Comparison of ENCODE assay signal across 14 cellular contexts in the genomic region with DNA sequence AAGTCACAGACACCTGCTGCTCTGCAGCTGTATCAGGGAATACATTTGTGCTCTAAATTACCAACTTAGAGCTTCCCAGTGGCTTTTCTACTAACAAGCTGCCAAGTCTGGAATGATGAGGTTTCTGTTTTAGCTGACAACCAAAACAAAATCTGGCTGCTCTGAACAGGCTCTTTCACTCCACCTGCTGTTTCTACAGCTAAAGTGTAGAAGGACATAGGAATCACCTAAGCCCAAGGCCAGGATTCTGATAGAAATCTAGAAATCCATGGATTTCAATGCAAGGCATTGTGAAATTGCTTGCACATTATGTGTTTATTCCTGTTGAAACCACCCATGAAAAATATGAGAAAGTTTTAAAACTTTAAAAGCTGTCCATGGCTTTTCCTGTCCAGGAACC.
DNase-seq lines count a peak whose midpoint lies in the region; ATAC-seq, FAIRE-seq and TF ChIP-seq lines count a peak whose summit lies in the region.
"Had no signal": no experiment of that assay in that cellular context is flagged by ENCODE, and none has a peak within 500 bp of the region (broad histone marks: within the 10 kb centered on the region; RNA-seq: fewer than 3 reads in every experiment).

No MANE protein-coding gene starts in this region.

- H2AFZ ChIP-seq in H1 (ENCODE audit: low read length), result no peak overlapping the region
- H2AFZ ChIP-seq in neural progenitor cell (replicated peaks), result peak overlapping the region; percentile 0

- H3K18ac ChIP-seq in H1 (ENCODE audit: extremely low read depth, low read length), result no peak overlapping the region

- H3K9ac ChIP-seq in H1 (replicated peaks in 1 of 4; ENCODE audit: extremely low read depth in 1 of 4, low read depth in 3 of 4, low read length in 3 of 4), result no peak overlapping the region
- H3K9ac ChIP-seq in neural progenitor cell, result no peak overlapping the region

- no peak overlapping the region for H4K8ac ChIP-seq in H1 (ENCODE audit: extremely low read depth, insufficient read depth, low read length)

- TF ChIP-seq POLR2A in H1 (IDR thresholded peaks at IDR 0.05; ENCODE audit: control extremely low read depth in 1 of 2, low read depth in 2 of 2, low read length in 2 of 2), result no peak

- no peaks in the 10 kb centered on the region for H3K79me1 ChIP-seq in H1 (ENCODE audit: low read depth, low read length)

- H2BK12ac ChIP-seq in H1 (ENCODE audit: low read depth, low read length), result no peak overlapping the region

- H3K36me3 ChIP-seq in H1 (ENCODE audit: control insufficient read depth in 2 of 4, insufficient read depth in 4 of 4, low read length in 3 of 4), result no peaks in the 10 kb centered on the region; a peak in 1 of 8 replicates
- H3K36me3 ChIP-seq in neural progenitor cell, result no peaks in the 10 kb centered on the region
- H3K36me3 ChIP-seq: SJCRH30 had no signal

- H3K4me3 ChIP-seq in H1 (ENCODE audit: extremely low read depth in 1 of 4, insufficient read depth in 2 of 4, low read depth in 3 of 4, low read length in 4 of 4), result no peak overlapping the region
- no peak overlapping the region for H3K4me3 ChIP-seq in neural progenitor cell
- H3K4me3 ChIP-seq: SJCRH30 had no signal

- FAIRE-seq in H1 (lab: Jason Lieb, UNC), result no peak

- no peaks in the 10 kb centered on the region for H3K27me3 ChIP-seq in H1 (replicated peaks in 1 of 4; ENCODE audit: control insufficient read depth in 3 of 4, extremely low read depth in 1 of 4, insufficient read depth in 3 of 4, low read length in 3 of 4)
- H3K27me3 ChIP-seq in neural progenitor cell, result no peaks in the 10 kb centered on the region

- H3K27ac ChIP-seq in H1 (ENCODE audit: low read depth, low read length) (no peak overlapping the region), neural progenitor cell (no peak overlapping the region)
- H3K27ac ChIP-seq: SJCRH30 had no signal

- H3K4ac ChIP-seq in H1 (replicated peaks; ENCODE audit: insufficient read length, low read depth, low read length), result no peak overlapping the region

- H3K14ac ChIP-seq in H1 (ENCODE audit: insufficient read length), result no peak overlapping the region

- DNase-seq in GM04504 (ENCODE audit: low read depth), result peak; percentile 1
- peak; percentile 87 for DNase-seq in NCI-H1694 treated with DMSO at 0.1 percent for 48 hours (lab: John Stamatoyannopoulos, UW)
- no peak for DNase-seq in H1 (ENCODE audit: low read depth in 1 of 2, low spot score in 2 of 2)
- DNase-seq in neural progenitor cell (ENCODE audit: low spot score), result peak; percentile 48
- no peak for DNase-seq in GDM1 (lab: John Stamatoyannopoulos, UW)
- DNase-seq in NOMO-1 treated with DMSO at 0.1 percent for 48 hours (lab: John Stamatoyannopoulos, UW; ENCODE audit: unreplicated experiment), result no peak
- DNase-seq: activated B cell treated with CpG ODN at 0.5 μM for 24 hours; cortex of kidney; naive thymus-derived CD4-positive, alpha-beta T cell; NCI-H446; SJCRH30 had no signal

- H2BK5ac ChIP-seq in H1 (ENCODE audit: low read depth, low read length), result no peak overlapping the region

- H2BK15ac ChIP-seq in H1 (ENCODE audit: low read length), result no peak overlapping the region

- H3K27ac Mint-ChIP-seq in neural progenitor cell, result no peak overlapping the region
- H3K27ac Mint-ChIP-seq: activated B cell treated with CpG ODN at 0.5 μM for 24 hours; naive thymus-derived CD4-positive, alpha-beta T cell had no signal

- H4K91ac ChIP-seq in H1 (replicated peaks; ENCODE audit: insufficient read length, low read length), result no peak overlapping the region

- no peak overlapping the region for H3K56ac ChIP-seq in H1 (replicated peaks; ENCODE audit: insufficient read length, low read depth, low read length)

- H4K5ac ChIP-seq in H1 (ENCODE audit: insufficient read length, low read depth, low read length), result no peak overlapping the region

- no peak overlapping the region for H3K4me2 ChIP-seq in H1 (ENCODE audit: insufficient read depth in 1 of 2, low read depth in 2 of 2, low read length in 2 of 2)
- no peak overlapping the region for H3K4me2 ChIP-seq in neural progenitor cell

- peaks cover 2% of the 10 kb centered on the region for H3K36me3 Mint-ChIP-seq in neural progenitor cell
- H3K36me3 Mint-ChIP-seq: CD14-positive monocyte had no signal

- H2AK5ac ChIP-seq in H1 (ENCODE audit: low read depth, low read length), result no peak overlapping the region

- H3K4me1 Mint-ChIP-seq in neural progenitor cell, result peaks cover 10% of the 10 kb centered on the region
- H3K4me1 Mint-ChIP-seq: activated B cell treated with CpG ODN at 0.5 μM for 24 hours; CD14-positive monocyte; naive thymus-derived CD4-positive, alpha-beta T cell had no signal

- H3K4me3 Mint-ChIP-seq in neural progenitor cell, result no peak overlapping the region
- H3K4me3 Mint-ChIP-seq: activated B cell treated with CpG ODN at 0.5 μM for 24 hours; CD14-positive monocyte; naive thymus-derived CD4-positive, alpha-beta T cell had no signal

- no peak overlapping the region for H2BK120ac ChIP-seq in H1 (replicated peaks; ENCODE audit: low read depth, low read length)

- peak; percentile 74 to 79 for TF ChIP-seq RAD21 in H1 (IDR thresholded peaks at IDR 0.05 in 1 of 2, conservative IDR thresholded peaks at IDR 0.05 in 1 of 2; ENCODE audit: low read depth in 2 of 2, low read length in 2 of 2)

- H3K9me3 ChIP-seq in H1 (ENCODE audit: insufficient read depth in 2 of 2, low read depth in 1 of 2, low read length in 1 of 2) (peaks cover 9% of the 10 kb centered on the region in 2 experiments; a peak in 3 of 4 replicates), neural progenitor cell (ENCODE audit: low read depth) (peaks cover 8% of the 10 kb centered on the region)
- H3K9me3 ChIP-seq: SJCRH30 had no signal

- peaks cover 7% of the 10 kb centered on the region for H3K27me3 Mint-ChIP-seq in neural progenitor cell (ENCODE audit: insufficient read depth, low read depth)

- no peak overlapping the region for H3K23ac ChIP-seq in H1 (ENCODE audit: insufficient read length)

- POLR2A ChIA-PET in H1 (lab: Charles Lee; ENCODE audit: partially characterized antibody), result no interaction called here

- peaks cover 0 to 2% (median 0%) of the 10 kb centered on the region in 4 experiments; a peak in 1 of 7 replicates for H3K4me1 ChIP-seq in H1 (replicated peaks in 1 of 4; ENCODE audit: control insufficient read depth in 3 of 4, insufficient read depth in 4 of 4, low read length in 3 of 4)
- no peaks in the 10 kb centered on the region for H3K4me1 ChIP-seq in neural progenitor cell
- H3K4me1 ChIP-seq: SJCRH30 had no signal

- TF ChIP-seq EP300 in H1 (IDR thresholded peaks at IDR 0.05; ENCODE audit: borderline replicate concordance in 1 of 2, low read depth in 2 of 2, low read length in 2 of 2), result no peak

- H3K79me2 ChIP-seq in H1 (ENCODE audit: control insufficient read depth in 1 of 2, insufficient read depth in 2 of 2, low read length in 2 of 2) (no peaks in the 10 kb centered on the region), neural progenitor cell (ENCODE audit: low read depth) (no peaks in the 10 kb centered on the region)

- CTCF ChIA-PET in H1 (lab: Charles Lee; ENCODE audit: partially characterized antibody), result interaction anchor here (0.6 to 1.5 kb wide), 12 partner anchors 10 to 282 kb away, joined by 3 to 4 read pairs (median 3); no protein-coding TSS in a partner anchor

- H2BK20ac ChIP-seq in H1 (ENCODE audit: low read length), result no peak overlapping the region

- no peak for ATAC-seq in HG02759 (IDR thresholded peaks at IDR 0.05; ENCODE audit: unreplicated experiment)
- no peak for ATAC-seq in GM21367 (IDR thresholded peaks at IDR 0.05; ENCODE audit: unreplicated experiment)
- ATAC-seq: naive thymus-derived CD4-positive, alpha-beta T cell had no signal

- H3F3A ChIP-seq in neural progenitor cell (ENCODE audit: low read depth), result no peaks in the 10 kb centered on the region

- TF ChIP-seq CTCF in H1 (IDR thresholded peaks at IDR 0.05; ENCODE audit: control extremely low read depth in 1 of 3, insufficient read depth in 1 of 3, low read depth in 1 of 3, low read length in 3 of 3) (peak in 2 of 3 experiments; percentile 52 to 55; a peak in 3 of 4 replicates), neural progenitor cell (IDR thresholded peaks at IDR 0.05) (peak; percentile 54)

- H3K23me2 ChIP-seq in H1 (ENCODE audit: low read depth, low read length), result no peaks in the 10 kb centered on the region

- H3K9me3 Mint-ChIP-seq in neural progenitor cell, result peaks cover 12% of the 10 kb centered on the region
- H3K9me3 Mint-ChIP-seq: activated B cell treated with CpG ODN at 0.5 μM for 24 hours had no signal

- no peaks in the 10 kb centered on the region for H4K20me1 ChIP-seq in H1 (replicated peaks in 1 of 2; ENCODE audit: control insufficient read depth in 1 of 2, insufficient read depth in 2 of 2, low read length in 2 of 2)
- H4K20me1 ChIP-seq in neural progenitor cell (ENCODE audit: low read depth), result no peaks in the 10 kb centered on the region

TF ChIP-seq in H1, 55 proteins besides CTCF, POLR2A, EP300 and RAD21:
- no peak for TF ChIP-seq EZH2 (IDR thresholded peaks at IDR 0.05; ENCODE audit: low read depth, low read length, severe bottlenecking)
- TF ChIP-seq, protein P1, sequence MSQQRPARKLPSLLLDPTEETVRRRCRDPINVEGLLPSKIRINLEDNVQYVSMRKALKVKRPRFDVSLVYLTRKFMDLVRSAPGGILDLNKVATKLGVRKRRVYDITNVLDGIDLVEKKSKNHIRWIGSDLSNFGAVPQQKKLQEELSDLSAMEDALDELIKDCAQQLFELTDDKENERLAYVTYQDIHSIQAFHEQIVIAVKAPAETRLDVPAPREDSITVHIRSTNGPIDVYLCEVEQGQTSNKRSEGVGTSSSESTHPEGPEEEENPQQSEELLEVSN (IDR thresholded peaks at IDR 0.05), result no peak
- no peak for TF ChIP-seq CHD2 (IDR thresholded peaks at IDR 0.05; ENCODE audit: low read length)

Comparison
In these comparisons a context has a peak if more than half of its experiments do, and no peak if none do; other contexts are left out.
1. DNase-seq: peak in GM04504 (single experiment), NCI-H1694 treated with DMSO at 0.1 percent for 48 hours (single experiment) and neural progenitor cell (single experiment); none in H1 (0 of 2), GDM1 (single experiment) and NOMO-1 treated with DMSO at 0.1 percent for 48 hours (single experiment).